Comparison of ENCODE assay signal across 18 cellular contexts in the genomic region with DNA sequence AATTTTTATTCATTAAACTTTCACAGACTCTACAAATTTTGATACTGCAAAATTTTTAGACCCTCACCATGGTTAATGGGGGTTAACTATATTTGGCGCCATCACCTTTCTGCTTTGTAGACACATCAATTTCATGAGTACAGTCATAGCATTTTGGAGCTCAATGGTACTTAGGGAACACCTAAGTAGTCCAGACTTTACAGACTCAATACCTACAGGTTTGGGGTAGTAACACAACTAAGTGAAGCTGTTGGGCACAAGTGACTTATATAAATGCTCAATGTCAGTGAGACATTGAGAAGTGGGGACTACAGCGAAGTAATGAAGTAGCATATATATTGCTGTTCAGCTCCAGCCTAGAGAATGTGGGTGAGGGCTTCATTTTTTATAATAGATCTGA. TPM values are rescaled to one million over a fixed set of nuclear protein-coding genes. Genes with fewer than 3 reads are reported as not detected.
DNase-seq lines count a peak whose midpoint lies in the region; ATAC-seq and TF ChIP-seq lines count a peak whose summit lies in the region.
"Had no signal": no experiment of that assay in that cellular context is flagged by ENCODE, and none has a peak within 500 bp of the region (broad histone marks: within the 10 kb centered on the region; RNA-seq: fewer than 3 reads in every experiment).

No MANE protein-coding gene starts in this region.

- CTCF ChIA-PET in activated CD8-positive, alpha-beta memory T cell treated with anti-CD3 and anti-CD28 coated beads, Interleukin-2, amount 10 ng/mL, durations not matched to agents 7 days and 5 days (lab: Charles Lee) = interaction anchor here (1.2 to 5.9 kb wide), 6 partner anchors 11 to 74 kb away, joined by 3 to 49 read pairs (median 8); no protein-coding TSS in a partner anchor
- CTCF ChIA-PET in CD8-positive, alpha-beta memory T cell (lab: Charles Lee) = interaction anchor here (0.9 to 8.4 kb wide), 9 partner anchors 9 to 72 kb away, joined by 3 to 72 read pairs (median 15); a partner anchor contains a TSS
- CTCF ChIA-PET in naive thymus-derived CD4-positive, alpha-beta T cell (lab: Charles Lee) = interaction anchor here (0.5 to 2.6 kb wide), 4 partner anchors 10 to 481 kb away, joined by 3 to 6 read pairs (median 4); no protein-coding TSS in a partner anchor
- CTCF ChIA-PET in RWPE1 (lab: Yijun Ruan, JAX) = no interaction called here

- H3K27me3 ChIP-seq in CD8-positive, alpha-beta memory T cell (ENCODE audit: insufficient read depth, low read length, poor library complexity, severe bottlenecking) = no peaks in the 10 kb centered on the region
- H3K27me3 ChIP-seq in naive thymus-derived CD4-positive, alpha-beta T cell (ENCODE audit: control insufficient read depth in 2 of 2, insufficient read depth in 2 of 2, low read length in 2 of 2) = no peaks in the 10 kb centered on the region

- no peaks in the 10 kb centered on the region for H3K9me3 Mint-ChIP-seq in activated CD8-positive, alpha-beta memory T cell treated with anti-CD3 and anti-CD28 coated beads, Interleukin-2, amount 10 ng/mL, durations not matched to agents 7 days and 5 days (ENCODE audit: low read depth)
- no peaks in the 10 kb centered on the region for H3K9me3 Mint-ChIP-seq in CD8-positive, alpha-beta memory T cell
- H3K9me3 Mint-ChIP-seq in activated T-helper 17 cell treated with anti-CD3 and anti-CD28 coated beads, Interleukin-2, amount 50 U/mL, for 72 hours = no peaks in the 10 kb centered on the region
- peaks cover 0 to 1% (median 0%) of the 10 kb centered on the region in 11 donors for H3K9me3 Mint-ChIP-seq in naive thymus-derived CD4-positive, alpha-beta T cell
- H3K9me3 Mint-ChIP-seq: mesothelial cell of epicardium had no signal

- H3K36me3 ChIP-seq in CD8-positive, alpha-beta memory T cell (ENCODE audit: insufficient read depth, low read length) = no peaks in the 10 kb centered on the region
- H3K36me3 ChIP-seq in naive thymus-derived CD4-positive, alpha-beta T cell (ENCODE audit: control insufficient read depth in 2 of 3, insufficient read depth in 3 of 3, low read length in 3 of 3) = no peaks in the 10 kb centered on the region

- no peak for TF ChIP-seq CTCF in RWPE1 (conservative IDR thresholded peaks at IDR 0.05; ENCODE audit: low read depth)

- POLR2A ChIA-PET in CD8-positive, alpha-beta memory T cell (lab: Charles Lee) = interaction anchor here (1.0 to 3.5 kb wide), 5 partner anchors 10 to 43 kb away, joined by 3 to 35 read pairs (median 5); no protein-coding TSS in a partner anchor
- POLR2A ChIA-PET in naive thymus-derived CD4-positive, alpha-beta T cell (lab: Charles Lee) = interaction anchor here (0.8 to 4.0 kb wide), 9 partner anchors 9 to 50 kb away, joined by 3 to 28 read pairs (median 4); no protein-coding TSS in a partner anchor
- POLR2A ChIA-PET in RWPE1 (lab: Yijun Ruan, JAX; ENCODE audit: low non-redundant PET) = no interaction called here

- peaks cover 45% of the 10 kb centered on the region for H3K36me3 Mint-ChIP-seq in activated CD8-positive, alpha-beta memory T cell treated with anti-CD3 and anti-CD28 coated beads, Interleukin-2, amount 10 ng/mL, durations not matched to agents 7 days and 5 days
- peaks cover 0 to 6% (median 2%) of the 10 kb centered on the region in 3 donors for H3K36me3 Mint-ChIP-seq in CD8-positive, alpha-beta memory T cell
- peaks cover 26% of the 10 kb centered on the region for H3K36me3 Mint-ChIP-seq in activated T-helper 17 cell treated with anti-CD3 and anti-CD28 coated beads, Interleukin-2, amount 50 U/mL, for 72 hours (ENCODE audit: low read depth)
- H3K36me3 Mint-ChIP-seq in naive thymus-derived CD4-positive, alpha-beta T cell = peaks cover 0 to 32% (median 0%) of the 10 kb centered on the region in 5 donors
- H3K36me3 Mint-ChIP-seq: mesothelial cell of epicardium had no signal

- peak overlapping the region; percentile 99 for H3K27ac Mint-ChIP-seq in activated CD8-positive, alpha-beta memory T cell treated with anti-CD3 and anti-CD28 coated beads, Interleukin-2, amount 10 ng/mL, durations not matched to agents 7 days and 5 days
- H3K27ac Mint-ChIP-seq in CD8-positive, alpha-beta memory T cell = peak overlapping the region; percentile 83 to 100 (median 98)
- H3K27ac Mint-ChIP-seq in activated T-helper 17 cell treated with anti-CD3 and anti-CD28 coated beads, Interleukin-2, amount 50 U/mL, for 72 hours = peak overlapping the region; percentile 85
- H3K27ac Mint-ChIP-seq in naive thymus-derived CD4-positive, alpha-beta T cell = peak overlapping the region; percentile 91 to 98 (median 95)
- H3K27ac Mint-ChIP-seq: mesothelial cell of epicardium had no signal

- no peak for ATAC-seq in activated CD8-positive, alpha-beta memory T cell treated with anti-CD3 and anti-CD28 coated beads, Interleukin-2, amount 10 ng/mL, durations not matched to agents 7 days and 5 days
- ATAC-seq in activated T-helper 17 cell treated with anti-CD3 and anti-CD28 coated beads, Interleukin-2, amount 50 U/mL, for 72 hours (replicated peaks) = no peak
- ATAC-seq in naive thymus-derived CD4-positive, alpha-beta T cell = no peak

- H3K27me3 Mint-ChIP-seq in activated CD8-positive, alpha-beta memory T cell treated with anti-CD3 and anti-CD28 coated beads, Interleukin-2, amount 10 ng/mL, durations not matched to agents 7 days and 5 days = no peaks in the 10 kb centered on the region
- no peaks in the 10 kb centered on the region for H3K27me3 Mint-ChIP-seq in CD8-positive, alpha-beta memory T cell
- no peaks in the 10 kb centered on the region for H3K27me3 Mint-ChIP-seq in activated T-helper 17 cell treated with anti-CD3 and anti-CD28 coated beads, Interleukin-2, amount 50 U/mL, for 72 hours
- H3K27me3 Mint-ChIP-seq in naive thymus-derived CD4-positive, alpha-beta T cell = no peaks in the 10 kb centered on the region

- peak overlapping the region; percentile 82 for H3K4me3 Mint-ChIP-seq in activated CD8-positive, alpha-beta memory T cell treated with anti-CD3 and anti-CD28 coated beads, Interleukin-2, amount 10 ng/mL, durations not matched to agents 7 days and 5 days
- peak overlapping the region; percentile 85 to 96 (median 90) for H3K4me3 Mint-ChIP-seq in CD8-positive, alpha-beta memory T cell
- H3K4me3 Mint-ChIP-seq in activated T-helper 17 cell treated with anti-CD3 and anti-CD28 coated beads, Interleukin-2, amount 50 U/mL, for 72 hours = peak overlapping the region; percentile 90
- peak overlapping the region; percentile 13 to 98 (median 68) for H3K4me3 Mint-ChIP-seq in naive thymus-derived CD4-positive, alpha-beta T cell

- no peak for DNase-seq in activated CD8-positive, alpha-beta memory T cell treated with anti-CD3 and anti-CD28 coated beads, Interleukin-2, amount 10 ng/mL, durations not matched to agents 7 days and 5 days
- DNase-seq in activated CD8-positive, alpha-beta memory T cell treated with anti-CD3 and anti-CD28 coated beads for 24 hours = no peak
- no peak for DNase-seq in CD8-positive, alpha-beta memory T cell
- DNase-seq in naive thymus-derived CD4-positive, alpha-beta T cell = no peak
- no peak for DNase-seq in NCI-H2029 treated with DMSO at 0.1 percent for 48 hours (lab: John Stamatoyannopoulos, UW)
- no peak for DNase-seq in stimulated activated CD4-positive, alpha-beta T cell treated with anti-CD3 and anti-CD28 coated beads, Interleukin-4, amount 100 ng/mL, for 4 hours
- no peak for DNase-seq in RWPE1 (ENCODE audit: low spot score)
- DNase-seq: activated CD8-positive, alpha-beta memory T cell treated with anti-CD3 and anti-CD28 coated beads, Interleukin-2, amount 50 U/mL, for 4 hours; cortex of kidney; NCI-H2029; NCI-H510A treated with DMSO at 0.1 percent for 48 hours; PC-9 had no signal

- peaks cover 85% of the 10 kb centered on the region for H3K4me1 ChIP-seq in CD8-positive, alpha-beta memory T cell (ENCODE audit: insufficient read depth, low read length)
- peaks cover 60 to 71% of the 10 kb centered on the region in 2 donors for H3K4me1 ChIP-seq in naive thymus-derived CD4-positive, alpha-beta T cell (ENCODE audit: control insufficient read depth in 2 of 2, insufficient read depth in 2 of 2, low read length in 2 of 2)

- peak overlapping the region; percentile 42 for H3K4me3 ChIP-seq in CD8-positive, alpha-beta memory T cell (ENCODE audit: low read length)
- peak overlapping the region; percentile 7 for H3K4me3 ChIP-seq in naive thymus-derived CD4-positive, alpha-beta T cell (ENCODE audit: low read length)
- H3K4me3 ChIP-seq: GM12878, PC-9 had no signal

- H3K4me1 Mint-ChIP-seq in activated CD8-positive, alpha-beta memory T cell treated with anti-CD3 and anti-CD28 coated beads, Interleukin-2, amount 10 ng/mL, durations not matched to agents 7 days and 5 days = peaks cover 70% of the 10 kb centered on the region
- peaks cover 77 to 97% (median 96%) of the 10 kb centered on the region in 3 donors for H3K4me1 Mint-ChIP-seq in CD8-positive, alpha-beta memory T cell
- H3K4me1 Mint-ChIP-seq in activated T-helper 17 cell treated with anti-CD3 and anti-CD28 coated beads, Interleukin-2, amount 50 U/mL, for 72 hours = peaks cover 37% of the 10 kb centered on the region
- peaks cover 48 to 99% (median 78%) of the 10 kb centered on the region in 7 donors for H3K4me1 Mint-ChIP-seq in naive thymus-derived CD4-positive, alpha-beta T cell

- no peaks in the 10 kb centered on the region for H3K9me3 ChIP-seq in CD8-positive, alpha-beta memory T cell (ENCODE audit: low read length)
- H3K9me3 ChIP-seq in naive thymus-derived CD4-positive, alpha-beta T cell (ENCODE audit: control insufficient read depth in 2 of 3, low read length in 3 of 3) = no peaks in the 10 kb centered on the region

- intact Hi-C loops in naive thymus-derived CD4-positive, alpha-beta T cell (cut with micrococcal nuclease) = loop anchor here (5.0 to 10.0 kb wide), 4 partner anchors 478 to 1015 kb away; a partner anchor contains a TSS

- H3K27ac ChIP-seq in CD8-positive, alpha-beta memory T cell (ENCODE audit: low read depth, low read length) = no peak overlapping the region
- peak overlapping the region; percentile 80 for H3K27ac ChIP-seq in naive thymus-derived CD4-positive, alpha-beta T cell (ENCODE audit: low read depth, low read length)
- no peak overlapping the region for H3K27ac ChIP-seq in RWPE1
- H3K27ac ChIP-seq: PC-9, VCaP had no signal

RNA-seq across cellular contexts. Expression of a gene that starts 7.5 kb away (rescaled TPM):
- total RNA-seq in activated CD8-positive, alpha-beta memory T cell treated with anti-CD3 and anti-CD28 coated beads, Interleukin-2, amount 10 ng/mL, durations not matched to agents 7 days and 5 days = 10 to 100 TPM; 66.9 to 67.5 TPM
- 10 to 100 TPM; 15.6 to 16.2 TPM for total RNA-seq in CD8-positive, alpha-beta memory T cell
- 16.5 TPM for polyA plus RNA-seq in CD8-positive, alpha-beta memory T cell
- 10 to 100 TPM; 43.5 to 69.7 TPM for total RNA-seq in activated T-helper 17 cell treated with anti-CD3 and anti-CD28 coated beads, Interleukin-2, amount 50 U/mL, for 72 hours
- total RNA-seq in naive thymus-derived CD4-positive, alpha-beta T cell = 10 to 100 TPM; 10.2 to 55.5 (median 24.8) TPM
- 1 to 10 TPM; 7.3 to 8.1 TPM for polyA plus RNA-seq in naive thymus-derived CD4-positive, alpha-beta T cell
- total RNA-seq: MCF 10A had no signal
- polyA plus RNA-seq: keratinocyte had no signal
